ENCODE assay signal across 1 cellular context in the genomic region with DNA sequence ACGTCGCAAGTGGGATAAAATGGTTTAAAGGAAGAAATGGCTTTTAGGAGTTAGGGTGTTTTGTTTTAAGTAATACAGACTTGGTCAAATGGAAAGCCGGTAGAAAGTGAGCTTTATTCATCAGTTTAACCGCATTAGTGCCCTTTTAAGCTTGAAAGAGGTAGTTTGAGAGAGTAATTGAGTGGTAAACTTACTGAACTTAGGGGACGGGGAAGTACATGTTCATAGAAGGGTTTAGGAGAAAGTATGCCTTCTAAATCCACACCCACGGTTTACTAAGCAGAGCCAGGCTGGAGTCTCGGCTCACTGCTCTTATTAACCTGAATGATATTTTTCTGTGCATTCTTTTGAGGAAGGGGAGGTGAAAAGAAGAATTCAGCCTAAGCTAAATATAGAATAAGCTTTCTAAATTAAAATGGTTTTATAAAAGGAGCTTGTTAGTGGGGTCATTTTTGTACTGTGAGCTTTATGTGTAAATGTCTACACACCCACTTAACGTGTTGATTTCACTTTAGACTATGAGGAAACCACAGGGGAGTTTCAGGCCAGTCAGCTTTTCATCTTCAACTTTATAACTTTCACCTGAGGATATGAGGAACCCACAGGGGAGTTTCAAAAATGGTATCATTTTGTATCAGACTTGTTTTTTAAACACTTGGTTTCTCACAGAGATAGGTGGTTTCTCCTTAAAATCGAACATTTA.
TF ChIP-seq lines count a peak whose summit lies in the region.

No MANE protein-coding gene starts in this region.

TF ChIP-seq in GM12878, 131 proteins besides CTCF, POLR2A, EP300 and RAD21:
- TF ChIP-seq TCF7 (IDR thresholded peaks at IDR 0.05; ENCODE audit: borderline replicate concordance) (peak; percentile 80), JUNB (IDR thresholded peaks at IDR 0.05) (peak; percentile 19; the same call in 1 of the 2 replicates), MEF2B (IDR thresholded peaks at IDR 0.05; ENCODE audit: partially characterized antibody, poor library complexity, severe bottlenecking) (peak; percentile 21), RUNX3 (IDR thresholded peaks at IDR 0.05; ENCODE audit: low read length) (peak; percentile 55), MTA2 (IDR thresholded peaks at IDR 0.05; ENCODE audit: low read depth) (peak; percentile 36; the same call in 1 of the 2 replicates)
